In genomic region chrX:48021026-48021900, GRCh38 we compare ENCODE assay signal across 1 cellular context.
TF ChIP-seq lines count a peak whose summit lies in the region.

No MANE protein-coding gene starts in this region.

TF ChIP-seq in endothelial cell of umbilical vein, 7 proteins besides CTCF, POLR2A, EP300 and RAD21 (continued from another document):
- TF ChIP-seq JUN (IDR thresholded peaks at IDR 0.05; ENCODE audit: borderline replicate concordance, insufficient read depth, insufficient read length, low read depth) (no peak), FOS (IDR thresholded peaks at IDR 0.05; ENCODE audit: borderline replicate concordance, insufficient read depth, low read length) (no peak)
